ENCODE assay signal across 10 cellular contexts in genomic region chr4:151324124-151324448, GRCh38. TPM values are rescaled to one million over a fixed set of nuclear protein-coding genes. Genes with fewer than 3 reads are reported as not detected.
A peak's percentile ranks its signal among the peaks of the same experiment; 100 is the strongest.
DNase-seq lines count a peak whose midpoint lies in the region; ATAC-seq, FAIRE-seq and TF ChIP-seq lines count a peak whose summit lies in the region.
"Had no signal": no experiment of that assay in that cellular context is flagged by ENCODE, and none has a peak within 500 bp of the region (broad histone marks: within the 10 kb centered on the region; RNA-seq: fewer than 3 reads in every experiment).

No MANE protein-coding gene starts in this region.

- H3K4me1 ChIP-seq in GM23248 (ENCODE audit: insufficient read depth) = peaks cover 17% of the 10 kb centered on the region; the same call in 1 of the 2 replicates
- H3K4me1 ChIP-seq in hepatocyte (ENCODE audit: insufficient read depth) = peaks cover 22% of the 10 kb centered on the region
- H3K4me1 ChIP-seq in psoas muscle = peaks cover 4% of the 10 kb centered on the region

- H3K36me3 ChIP-seq in GM23248 (ENCODE audit: low read depth) (no peaks in the 10 kb centered on the region), hepatocyte (replicated peaks; ENCODE audit: insufficient read depth, low read depth) (no peaks in the 10 kb centered on the region), psoas muscle (ENCODE audit: insufficient read depth in 1 of 2, low read depth in 1 of 2) (no peaks in the 10 kb centered on the region)

- intact Hi-C loops in activated T-helper 1 cell treated with anti-CD3 and anti-CD28 coated beads, Interleukin-12 subunit alpha, Interleukin-12 subunit beta, Interleukin-2, Interleukin-4 antibody, amounts not matched to agents 30 ng/mL and 10 ng/mL and 1 ng/mL, durations not matched to agents 14 hours and 24 hours and 36 hours (cut with micrococcal nuclease) = no loop called here
- intact Hi-C loops in psoas muscle (cut with DNase I) = loop anchor here in 1 of 2 donors (10.0 kb wide), 1 partner anchor 49 kb away; the partner anchor contains the start of gene PRSS48

- peak overlapping the region; percentile 88 for H3K4me3 ChIP-seq in GM23248
- peak overlapping the region; percentile 44 for H3K4me3 ChIP-seq in hepatocyte
- peak overlapping the region; percentile 87 for H3K4me3 ChIP-seq in psoas muscle

- H3F3A ChIP-seq in GM23248 (ENCODE audit: insufficient read depth) = peaks cover 19% of the 10 kb centered on the region

- H3K4me3 Mint-ChIP-seq in activated T-helper 1 cell treated with anti-CD3 and anti-CD28 coated beads, Interleukin-12 subunit alpha, Interleukin-12 subunit beta, Interleukin-2, Interleukin-4 antibody, amounts not matched to agents 30 ng/mL and 10 ng/mL and 1 ng/mL, durations not matched to agents 14 hours and 24 hours and 36 hours = peak overlapping the region; percentile 1
- H3K4me3 Mint-ChIP-seq: immature natural killer cell had no signal

- no peak overlapping the region for H3K27ac ChIP-seq in GM23248
- H3K27ac ChIP-seq in hepatocyte = peak overlapping the region; percentile 96
- peak overlapping the region; percentile 94 for H3K27ac ChIP-seq in psoas muscle

- H3K27ac Mint-ChIP-seq in activated T-helper 1 cell treated with anti-CD3 and anti-CD28 coated beads, Interleukin-12 subunit alpha, Interleukin-12 subunit beta, Interleukin-2, Interleukin-4 antibody, amounts not matched to agents 30 ng/mL and 10 ng/mL and 1 ng/mL, durations not matched to agents 14 hours and 24 hours and 36 hours = no peak overlapping the region
- H3K27ac Mint-ChIP-seq: immature natural killer cell had no signal

- H3K27me3 ChIP-seq in GM23248 (replicated peaks; ENCODE audit: insufficient read depth) (no peaks in the 10 kb centered on the region), hepatocyte (no peaks in the 10 kb centered on the region), psoas muscle (ENCODE audit: insufficient read depth in 3 of 3, low read length in 2 of 3) (no peaks in the 10 kb centered on the region)

- no peak for ATAC-seq in psoas muscle
- no peak for ATAC-seq in HG02885 (IDR thresholded peaks at IDR 0.05; ENCODE audit: poor library complexity, unreplicated experiment)

- H4K20me1 ChIP-seq in GM23248 (ENCODE audit: insufficient read depth) = no peaks in the 10 kb centered on the region
- H4K20me1 ChIP-seq in hepatocyte (ENCODE audit: insufficient read depth, poor library complexity, severe bottlenecking) = peaks cover 37% of the 10 kb centered on the region

- peaks cover 6% of the 10 kb centered on the region for H3K4me1 Mint-ChIP-seq in activated T-helper 1 cell treated with anti-CD3 and anti-CD28 coated beads, Interleukin-12 subunit alpha, Interleukin-12 subunit beta, Interleukin-2, Interleukin-4 antibody, amounts not matched to agents 30 ng/mL and 10 ng/mL and 1 ng/mL, durations not matched to agents 14 hours and 24 hours and 36 hours (ENCODE audit: low read depth)

- H3K36me3 Mint-ChIP-seq in activated T-helper 1 cell treated with anti-CD3 and anti-CD28 coated beads, Interleukin-12 subunit alpha, Interleukin-12 subunit beta, Interleukin-2, Interleukin-4 antibody, amounts not matched to agents 30 ng/mL and 10 ng/mL and 1 ng/mL, durations not matched to agents 14 hours and 24 hours and 36 hours (ENCODE audit: low read depth) = peaks cover 2% of the 10 kb centered on the region
- H3K36me3 Mint-ChIP-seq: immature natural killer cell had no signal

- H3K9me3 ChIP-seq in GM23248 (ENCODE audit: low read depth) = no peaks in the 10 kb centered on the region
- no peaks in the 10 kb centered on the region for H3K9me3 ChIP-seq in hepatocyte (ENCODE audit: low read depth)
- no peaks in the 10 kb centered on the region for H3K9me3 ChIP-seq in psoas muscle

- in situ Hi-C loops in GM23248 (cut with MboI) = no loop called here

- peak overlapping the region; percentile 95 for H2AFZ ChIP-seq in GM23248
- H2AFZ ChIP-seq in hepatocyte = peak overlapping the region; percentile 2

- peak overlapping the region; percentile 83 for H3K4me2 ChIP-seq in GM23248 (ENCODE audit: unreplicated experiment)
- H3K4me2 ChIP-seq in hepatocyte = peak overlapping the region; percentile 79

- peaks cover 4% of the 10 kb centered on the region for H3K9me3 Mint-ChIP-seq in activated T-helper 1 cell treated with anti-CD3 and anti-CD28 coated beads, Interleukin-12 subunit alpha, Interleukin-12 subunit beta, Interleukin-2, Interleukin-4 antibody, amounts not matched to agents 30 ng/mL and 10 ng/mL and 1 ng/mL, durations not matched to agents 14 hours and 24 hours and 36 hours

- 57 to 61% methylated on average over 4 of the region's 4 CpGs for WGBS in GM23248 (ENCODE audit: low coverage in 1 of 2, low lambda C conversion rate in 2 of 2, missing lambda C conversion rate in 2 of 2), 2 experiments
- WGBS in hepatocyte (ENCODE audit: low lambda C conversion rate, missing lambda C conversion rate) = 33% methylated on average over 4 of the region's 4 CpGs
- 43 to 62% (median 48%) methylated on average over 4 of the region's 4 CpGs for WGBS in psoas muscle, 3 donors

- peaks cover 54% of the 10 kb centered on the region for H3K27me3 Mint-ChIP-seq in activated T-helper 1 cell treated with anti-CD3 and anti-CD28 coated beads, Interleukin-12 subunit alpha, Interleukin-12 subunit beta, Interleukin-2, Interleukin-4 antibody, amounts not matched to agents 30 ng/mL and 10 ng/mL and 1 ng/mL, durations not matched to agents 14 hours and 24 hours and 36 hours (ENCODE audit: insufficient read depth)

- peak overlapping the region; percentile 71; the same call in 1 of the 2 replicates for H3K9ac ChIP-seq in GM23248

- no peak for TF ChIP-seq CTCF in hepatocyte (IDR thresholded peaks at IDR 0.05; ENCODE audit: poor library complexity)
- no peak for TF ChIP-seq CTCF in psoas muscle (IDR thresholded peaks at IDR 0.05)

- no peaks in the 10 kb centered on the region for H3K9me2 ChIP-seq in GM23248 (ENCODE audit: insufficient read depth)
- H3K9me2 ChIP-seq in hepatocyte (replicated peaks; ENCODE audit: insufficient read depth) = no peaks in the 10 kb centered on the region

- H3K79me2 ChIP-seq in GM23248 (ENCODE audit: insufficient read depth) (peaks cover 18% of the 10 kb centered on the region; the same call in 1 of the 2 replicates), hepatocyte (peaks cover 50% of the 10 kb centered on the region)

- DNase-seq in GM23248 = no peak
- DNase-seq in activated T-helper 1 cell treated with anti-CD3 and anti-CD28 coated beads, Interleukin-12 subunit alpha, Interleukin-12 subunit beta, Interleukin-2, Interleukin-4 antibody, amounts not matched to agents 30 ng/mL and 10 ng/mL and 1 ng/mL, durations not matched to agents 14 hours and 24 hours and 36 hours (ENCODE audit: low spot score) = no peak
- DNase-seq in hepatocyte (ENCODE audit: low spot score) = no peak
- no peak for DNase-seq in psoas muscle
- DNase-seq in NCI-H2081 (lab: John Stamatoyannopoulos, UW) = no peak
- DNase-seq in GM12892 (ENCODE audit: insufficient read length) = no peak
- DNase-seq in urothelium cell line (ENCODE audit: low spot score) = no peak
- DNase-seq: immature natural killer cell, SHP77 treated with DMSO at 0.1 percent for 48 hours had no signal

- no peak for FAIRE-seq in GM12892 (lab: Jason Lieb, UNC)
- no peak for FAIRE-seq in urothelium cell line (lab: Jason Lieb, UNC)

- TF ChIP-seq POLR2A in GM12892 (IDR thresholded peaks at IDR 0.05; ENCODE audit: low read depth, low read length) = no peak

RNA-seq across cellular contexts. Expression of gene SH3D19, which starts 1.3 kb away (rescaled TPM):
- 47.8 and 48.2 TPM in 2 replicates for total RNA-seq in GM23248 (2014; rRNA removed; shearing (Covaris generic))
- polyA plus RNA-seq in GM23248 (2016; fragmentation: Nextera tagmentation; extraction: Ambion mirVana) = 29.1 and 36.5 TPM in 2 replicates
- not detected in 2 replicates for total RNA-seq in activated T-helper 1 cell treated with anti-CD3 and anti-CD28 coated beads, Interleukin-12 subunit alpha, Interleukin-12 subunit beta, Interleukin-2, Interleukin-4 antibody, amounts not matched to agents 30 ng/mL and 10 ng/mL and 1 ng/mL, durations not matched to agents 14 hours and 24 hours and 36 hours
- 54.7 and 61.6 TPM in 2 replicates for total RNA-seq in hepatocyte
- polyA plus RNA-seq in hepatocyte = 28.2 and 31.9 TPM in 2 replicates
- total RNA-seq in psoas muscle = 10 to 100 TPM; 26.9 to 59.0 (median 32.4) TPM
- polyA plus RNA-seq in psoas muscle = 10 to 100 TPM in 2 of 3 donors, 1 to 10 TPM in 1; 7.0 to 15.9 (median 13.4) TPM
- polyA plus RNA-seq in GM12892 (2012; ENCODE audit: missing spikeins) = 4.2 TPM

RNA-seq across cellular contexts. Expression of gene PRSS48, which starts 47.1 kb away (rescaled TPM):
- not detected in 2 replicates for total RNA-seq in GM23248 (2014; rRNA removed; shearing (Covaris generic))
- polyA plus RNA-seq in GM23248 (2016; fragmentation: Nextera tagmentation; extraction: Ambion mirVana) (not detected in 2 replicates), hepatocyte (0.43 and 0.79 TPM in 2 replicates), psoas muscle (not detected)
- not detected in 2 replicates for total RNA-seq in activated T-helper 1 cell treated with anti-CD3 and anti-CD28 coated beads, Interleukin-12 subunit alpha, Interleukin-12 subunit beta, Interleukin-2, Interleukin-4 antibody, amounts not matched to agents 30 ng/mL and 10 ng/mL and 1 ng/mL, durations not matched to agents 14 hours and 24 hours and 36 hours
- total RNA-seq in hepatocyte (not detected in 2 replicates), psoas muscle (not detected)
- polyA plus RNA-seq in GM12892 (2012; ENCODE audit: missing spikeins) = not detected
- polyA plus RNA-seq: immature natural killer cell had no signal

Comparison
In these comparisons a context has a peak if more than half of its experiments do, and no peak if none do; other contexts are left out.
1. RNA of gene SH3D19, which starts 1.3 kb away (total RNA-seq): 54.7 to 61.6 TPM in hepatocyte, 47.8 to 48.2 TPM in GM23248 and 26.9 to 59.0 TPM in psoas muscle; not detected in activated T-helper 1 cell treated with anti-CD3 and anti-CD28 coated beads, Interleukin-12 subunit alpha, Interleukin-12 subunit beta, Interleukin-2, Interleukin-4 antibody, amounts not matched to agents 30 ng/mL and 10 ng/mL and 1 ng/mL, durations not matched to agents 14 hours and 24 hours and 36 hours; every median in the first group is over 10 times any median in the second.
2. Peak in every context shown above with its lines, with median percentiles within 50 percentile points of each other: H3K4me3 ChIP-seq.